16 cellular contexts compared by ENCODE assay signal in the genomic region with DNA sequence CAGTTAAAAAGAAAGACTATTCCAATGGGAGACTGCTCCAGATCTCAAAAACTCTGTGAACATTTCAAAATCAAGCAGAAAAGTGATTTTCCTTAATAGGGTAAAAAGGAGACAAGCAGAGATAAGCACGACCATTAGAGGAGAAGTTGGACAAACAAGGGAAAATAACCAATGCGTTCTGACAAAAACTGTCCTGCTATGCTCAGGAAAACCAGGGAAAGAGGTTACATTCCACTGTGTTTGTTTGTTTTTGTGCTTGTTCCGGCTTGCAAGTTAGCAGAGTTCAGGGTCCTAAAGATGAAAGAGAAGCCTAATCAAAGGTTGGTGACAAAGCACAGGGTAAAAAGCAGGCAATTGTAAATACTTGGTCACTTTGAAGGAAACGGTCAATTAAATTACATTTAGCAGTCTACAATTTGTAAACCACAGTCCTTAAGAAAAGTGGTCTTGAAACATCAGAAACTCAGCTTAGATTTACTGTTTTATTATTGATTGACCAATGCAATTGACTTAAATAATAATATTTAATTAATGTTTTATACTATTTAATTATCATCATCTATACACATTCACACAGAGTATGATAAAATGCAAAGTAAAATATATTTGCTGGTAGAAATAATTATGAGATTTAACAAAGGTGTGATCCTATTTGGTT.
"Had no signal": no experiment of that assay in that cellular context is flagged by ENCODE, and none has a peak within 500 bp of the region (broad histone marks: within the 10 kb centered on the region; RNA-seq: fewer than 3 reads in every experiment).

No MANE protein-coding gene starts in this region.

- H3K27ac ChIP-seq: left lung, neutrophil, right atrium auricular region, tibial nerve had no signal

- FAIRE-seq: small intestine had no signal

- H3K27me3 ChIP-seq: left lung, neutrophil, right atrium auricular region, tibial nerve had no signal

- ATAC-seq: left lung; stimulated activated effector memory CD8-positive, alpha-beta T cell treated with anti-CD3 and anti-CD28 coated beads, Interleukin-12 subunit alpha, Interleukin-12 subunit beta, amount 100 ng/mL, for 72 hours had no signal

- H3K4me3 ChIP-seq: left lung, right atrium auricular region, tibial nerve had no signal

- DNase-seq: activated CD4-positive, alpha-beta memory T cell treated with anti-CD3 and anti-CD28 coated beads for 36 hours; activated CD4-positive, alpha-beta T cell treated with anti-CD3 and anti-CD28 coated beads for 1 hour; activated gamma-delta T cell; activated T-cell treated with anti-CD3 and anti-CD28 coated beads, Interleukin-2, amount 50 U/mL, for 48 hours; cortex of kidney; effector memory CD4-positive, alpha-beta T cell; left lung; mesenchymal stem cell; posterior cingulate gyrus; small intestine; SW 1271; T-helper 9 cell had no signal

- H3K36me3 ChIP-seq: left lung, neutrophil, right atrium auricular region, tibial nerve had no signal

- H3K9me3 ChIP-seq: left lung, neutrophil, right atrium auricular region, tibial nerve had no signal

- H3K4me1 ChIP-seq: left lung, right atrium auricular region, tibial nerve had no signal
